ENCODE assay signal across 8 cellular contexts in the genomic region with DNA sequence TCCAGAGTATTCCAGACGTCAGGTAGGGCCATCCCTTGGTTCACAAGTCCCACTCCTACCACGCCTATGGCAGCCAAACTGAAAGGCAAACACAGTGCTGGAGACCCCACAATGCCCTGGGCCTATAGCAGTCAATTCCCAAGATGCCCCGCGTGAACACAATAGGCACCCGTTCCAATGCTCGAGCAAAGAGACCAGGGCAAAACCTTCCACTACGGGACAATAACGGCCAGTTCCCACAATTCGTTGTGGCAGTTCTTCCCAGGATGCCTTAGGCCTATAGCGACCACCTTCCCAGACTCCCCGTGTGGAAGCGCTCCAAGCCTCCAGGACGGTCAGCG. TPM values are rescaled to one million over a fixed set of nuclear protein-coding genes. Genes with fewer than 3 reads are reported as not detected.
DNase-seq lines count a peak whose midpoint lies in the region; ATAC-seq and TF ChIP-seq lines count a peak whose summit lies in the region.

No MANE protein-coding gene starts in this region.

- H3K4me3 Mint-ChIP-seq in naive thymus-derived CD4-positive, alpha-beta T cell: peak overlapping the region; percentile 95 to 99 (median 98)

- peak; percentile 63 to 82 for DNase-seq in NCI-H187 (lab: John Stamatoyannopoulos, UW)
- no peak for DNase-seq in NCI-H187 treated with DMSO at 0.1 percent for 48 hours (lab: John Stamatoyannopoulos, UW)
- DNase-seq in NCI-H1436 (lab: John Stamatoyannopoulos, UW): peak; percentile 64
- DNase-seq in epithelial cell of esophagus (ENCODE audit: low read depth): peak; percentile 5
- peak in 2 of 9 donors; percentile 14 to 18 for DNase-seq in naive thymus-derived CD4-positive, alpha-beta T cell
- no peak for DNase-seq in upper lobe of right lung

- ATAC-seq in HG02571 (IDR thresholded peaks at IDR 0.05; ENCODE audit: unreplicated experiment) (peak; percentile 21), upper lobe of right lung (peak; percentile 64)
- ATAC-seq in naive thymus-derived CD4-positive, alpha-beta T cell: peak; percentile 14

- peaks cover 0 to 4% (median 0%) of the 10 kb centered on the region in 5 donors for H3K36me3 Mint-ChIP-seq in naive thymus-derived CD4-positive, alpha-beta T cell

- H3K4me1 Mint-ChIP-seq in naive thymus-derived CD4-positive, alpha-beta T cell: peaks cover 17 to 58% (median 33%) of the 10 kb centered on the region in 7 donors

- no peaks in the 10 kb centered on the region for H3K9me3 ChIP-seq in naive thymus-derived CD4-positive, alpha-beta T cell (ENCODE audit: control insufficient read depth in 2 of 3, low read length in 3 of 3)
- H3K9me3 ChIP-seq in upper lobe of right lung: no peaks in the 10 kb centered on the region

- peak overlapping the region; percentile 83 for H3K27ac ChIP-seq in naive thymus-derived CD4-positive, alpha-beta T cell (ENCODE audit: low read depth, low read length)
- H3K27ac ChIP-seq in upper lobe of right lung: peak overlapping the region; percentile 93

- intact Hi-C loops in naive thymus-derived CD4-positive, alpha-beta T cell (cut with micrococcal nuclease): loop anchor here (1.0 to 5.0 kb wide), 8 partner anchors 21 to 208 kb away; partner anchors contain the start of genes IRGQ (in 2 of the 2), PINLYP (in 2 of the 2), XRCC1 (in 2 of the 2) and ZNF576 (in 2 of the 2)
- intact Hi-C loops in upper lobe of right lung (cut with DNase I): no loop called here

- peak overlapping the region; percentile 88 to 98 (median 93) for H3K27ac Mint-ChIP-seq in naive thymus-derived CD4-positive, alpha-beta T cell

- POLR2A ChIA-PET in naive thymus-derived CD4-positive, alpha-beta T cell (lab: Charles Lee): interaction anchor here (0.8 to 1.2 kb wide), 3 partner anchors 12 to 94 kb away, joined by 3 to 4 read pairs (median 3); no protein-coding TSS in a partner anchor

- CTCF ChIA-PET in naive thymus-derived CD4-positive, alpha-beta T cell (lab: Charles Lee): no interaction called here

- H3K9me3 Mint-ChIP-seq in naive thymus-derived CD4-positive, alpha-beta T cell: no peaks in the 10 kb centered on the region

- peaks cover 9 to 12% of the 10 kb centered on the region in 2 donors for H3K4me1 ChIP-seq in naive thymus-derived CD4-positive, alpha-beta T cell (ENCODE audit: control insufficient read depth in 2 of 2, insufficient read depth in 2 of 2, low read length in 2 of 2)
- peaks cover 8% of the 10 kb centered on the region for H3K4me1 ChIP-seq in upper lobe of right lung

- peaks cover 0 to 12% (median 0%) of the 10 kb centered on the region in 3 experiments for H3K36me3 ChIP-seq in naive thymus-derived CD4-positive, alpha-beta T cell (ENCODE audit: control insufficient read depth in 2 of 3, insufficient read depth in 3 of 3, low read length in 3 of 3)
- no peaks in the 10 kb centered on the region for H3K36me3 ChIP-seq in upper lobe of right lung

- H3K27me3 Mint-ChIP-seq in naive thymus-derived CD4-positive, alpha-beta T cell: no peaks in the 10 kb centered on the region

- no peaks in the 10 kb centered on the region for H3K27me3 ChIP-seq in naive thymus-derived CD4-positive, alpha-beta T cell (ENCODE audit: control insufficient read depth in 2 of 2, insufficient read depth in 2 of 2, low read length in 2 of 2)
- H3K27me3 ChIP-seq in upper lobe of right lung: no peaks in the 10 kb centered on the region

- peak overlapping the region; percentile 79 for H3K4me3 ChIP-seq in WI38 (ENCODE audit: low read depth, low read length)
- H3K4me3 ChIP-seq in epithelial cell of esophagus (ENCODE audit: low read length): peak overlapping the region; percentile 75
- H3K4me3 ChIP-seq in naive thymus-derived CD4-positive, alpha-beta T cell (ENCODE audit: low read length): peak overlapping the region; percentile 63
- H3K4me3 ChIP-seq in upper lobe of right lung: peak overlapping the region; percentile 93

- TF ChIP-seq CTCF in WI38 (IDR thresholded peaks at IDR 0.05; ENCODE audit: low read depth, low read length) (no peak), epithelial cell of esophagus (IDR thresholded peaks at IDR 0.05; ENCODE audit: insufficient read depth, low read depth, low read length, missing control alignments) (no peak), upper lobe of right lung (IDR thresholded peaks at IDR 0.05) (no peak)

RNA-seq across cellular contexts. Expression of gene ZNF428, which starts 0.5 kb away (rescaled TPM):
- 10 to 100 TPM; 21.7 to 29.1 (median 25.9) TPM for total RNA-seq in naive thymus-derived CD4-positive, alpha-beta T cell
- 10 to 100 TPM; 13.1 to 16.1 TPM for polyA plus RNA-seq in naive thymus-derived CD4-positive, alpha-beta T cell
- total RNA-seq in upper lobe of right lung: 27.1 TPM

RNA-seq across cellular contexts. Expression of gene SRRM5, which starts 7.0 kb away (rescaled TPM):
- total RNA-seq in naive thymus-derived CD4-positive, alpha-beta T cell: 1 to 10 TPM in 3 of 5 experiments, under 1 TPM in 2; 0.56 to 1.7 (median 1.1) TPM
- 1 to 10 TPM in 1 of 2 donors, under 1 TPM in 1; 0.97 to 1.3 TPM for polyA plus RNA-seq in naive thymus-derived CD4-positive, alpha-beta T cell
- 0.29 TPM for total RNA-seq in upper lobe of right lung

RNA-seq across cellular contexts. Expression of gene CADM4, which starts 20.8 kb away (rescaled TPM):
- under 1 TPM; 0.35 to 0.97 (median 0.51) TPM for total RNA-seq in naive thymus-derived CD4-positive, alpha-beta T cell
- polyA plus RNA-seq in naive thymus-derived CD4-positive, alpha-beta T cell: 1 to 10 TPM in 1 of 2 donors, under 1 TPM in 1; 0.34 to 2.0 TPM
- total RNA-seq in upper lobe of right lung: 8.7 TPM

RNA-seq across cellular contexts. Expression of gene ZNF576, which starts 22.5 kb away (rescaled TPM):
- total RNA-seq in naive thymus-derived CD4-positive, alpha-beta T cell: 10 to 100 TPM in 4 of 5 experiments, 1 to 10 TPM in 1; 9.4 to 20.6 (median 19.5) TPM
- polyA plus RNA-seq in naive thymus-derived CD4-positive, alpha-beta T cell: 10 to 100 TPM in 1 of 2 donors, 1 to 10 TPM in 1; 8.6 to 15.7 TPM
- total RNA-seq in upper lobe of right lung: 16.6 TPM

RNA-seq across cellular contexts. Expression of gene IRGQ, which starts 23.0 kb away (rescaled TPM):
- total RNA-seq in naive thymus-derived CD4-positive, alpha-beta T cell: 10 to 100 TPM; 13.5 to 43.8 (median 18.9) TPM
- polyA plus RNA-seq in naive thymus-derived CD4-positive, alpha-beta T cell: 1 to 10 TPM in 1 of 2 donors, under 1 TPM in 1; 0.32 to 1.1 TPM
- 23.2 TPM for total RNA-seq in upper lobe of right lung

Comparison
In these comparisons a context has a peak if more than half of its experiments do, and no peak if none do; other contexts are left out.
1. DNase-seq: peak in NCI-H187 (2 of 2), NCI-H1436 (single experiment) and epithelial cell of esophagus (single experiment); none in NCI-H187 treated with DMSO at 0.1 percent for 48 hours (single experiment) and upper lobe of right lung (single experiment).
2. ATAC-seq: peak in every context shown above with its lines; median percentile 64 in upper lobe of right lung; 21 in HG02571; 14 in naive thymus-derived CD4-positive, alpha-beta T cell.
3. Peak in every context shown above with its lines, with median percentiles within 50 percentile points of each other: H3K4me3 ChIP-seq.